In genomic region chr13:21747456-21747855, GRCh38 we compare ENCODE assay signal across 1 cellular context.
TF ChIP-seq lines count a peak whose summit lies in the region.

No MANE protein-coding gene starts in this region.

TF ChIP-seq in GM23338, 12 proteins besides CTCF, POLR2A, EP300 and RAD21:
- TF ChIP-seq REST (IDR thresholded peaks at IDR 0.05; ENCODE audit: unreplicated experiment): no peak
- TF ChIP-seq, protein P1, sequence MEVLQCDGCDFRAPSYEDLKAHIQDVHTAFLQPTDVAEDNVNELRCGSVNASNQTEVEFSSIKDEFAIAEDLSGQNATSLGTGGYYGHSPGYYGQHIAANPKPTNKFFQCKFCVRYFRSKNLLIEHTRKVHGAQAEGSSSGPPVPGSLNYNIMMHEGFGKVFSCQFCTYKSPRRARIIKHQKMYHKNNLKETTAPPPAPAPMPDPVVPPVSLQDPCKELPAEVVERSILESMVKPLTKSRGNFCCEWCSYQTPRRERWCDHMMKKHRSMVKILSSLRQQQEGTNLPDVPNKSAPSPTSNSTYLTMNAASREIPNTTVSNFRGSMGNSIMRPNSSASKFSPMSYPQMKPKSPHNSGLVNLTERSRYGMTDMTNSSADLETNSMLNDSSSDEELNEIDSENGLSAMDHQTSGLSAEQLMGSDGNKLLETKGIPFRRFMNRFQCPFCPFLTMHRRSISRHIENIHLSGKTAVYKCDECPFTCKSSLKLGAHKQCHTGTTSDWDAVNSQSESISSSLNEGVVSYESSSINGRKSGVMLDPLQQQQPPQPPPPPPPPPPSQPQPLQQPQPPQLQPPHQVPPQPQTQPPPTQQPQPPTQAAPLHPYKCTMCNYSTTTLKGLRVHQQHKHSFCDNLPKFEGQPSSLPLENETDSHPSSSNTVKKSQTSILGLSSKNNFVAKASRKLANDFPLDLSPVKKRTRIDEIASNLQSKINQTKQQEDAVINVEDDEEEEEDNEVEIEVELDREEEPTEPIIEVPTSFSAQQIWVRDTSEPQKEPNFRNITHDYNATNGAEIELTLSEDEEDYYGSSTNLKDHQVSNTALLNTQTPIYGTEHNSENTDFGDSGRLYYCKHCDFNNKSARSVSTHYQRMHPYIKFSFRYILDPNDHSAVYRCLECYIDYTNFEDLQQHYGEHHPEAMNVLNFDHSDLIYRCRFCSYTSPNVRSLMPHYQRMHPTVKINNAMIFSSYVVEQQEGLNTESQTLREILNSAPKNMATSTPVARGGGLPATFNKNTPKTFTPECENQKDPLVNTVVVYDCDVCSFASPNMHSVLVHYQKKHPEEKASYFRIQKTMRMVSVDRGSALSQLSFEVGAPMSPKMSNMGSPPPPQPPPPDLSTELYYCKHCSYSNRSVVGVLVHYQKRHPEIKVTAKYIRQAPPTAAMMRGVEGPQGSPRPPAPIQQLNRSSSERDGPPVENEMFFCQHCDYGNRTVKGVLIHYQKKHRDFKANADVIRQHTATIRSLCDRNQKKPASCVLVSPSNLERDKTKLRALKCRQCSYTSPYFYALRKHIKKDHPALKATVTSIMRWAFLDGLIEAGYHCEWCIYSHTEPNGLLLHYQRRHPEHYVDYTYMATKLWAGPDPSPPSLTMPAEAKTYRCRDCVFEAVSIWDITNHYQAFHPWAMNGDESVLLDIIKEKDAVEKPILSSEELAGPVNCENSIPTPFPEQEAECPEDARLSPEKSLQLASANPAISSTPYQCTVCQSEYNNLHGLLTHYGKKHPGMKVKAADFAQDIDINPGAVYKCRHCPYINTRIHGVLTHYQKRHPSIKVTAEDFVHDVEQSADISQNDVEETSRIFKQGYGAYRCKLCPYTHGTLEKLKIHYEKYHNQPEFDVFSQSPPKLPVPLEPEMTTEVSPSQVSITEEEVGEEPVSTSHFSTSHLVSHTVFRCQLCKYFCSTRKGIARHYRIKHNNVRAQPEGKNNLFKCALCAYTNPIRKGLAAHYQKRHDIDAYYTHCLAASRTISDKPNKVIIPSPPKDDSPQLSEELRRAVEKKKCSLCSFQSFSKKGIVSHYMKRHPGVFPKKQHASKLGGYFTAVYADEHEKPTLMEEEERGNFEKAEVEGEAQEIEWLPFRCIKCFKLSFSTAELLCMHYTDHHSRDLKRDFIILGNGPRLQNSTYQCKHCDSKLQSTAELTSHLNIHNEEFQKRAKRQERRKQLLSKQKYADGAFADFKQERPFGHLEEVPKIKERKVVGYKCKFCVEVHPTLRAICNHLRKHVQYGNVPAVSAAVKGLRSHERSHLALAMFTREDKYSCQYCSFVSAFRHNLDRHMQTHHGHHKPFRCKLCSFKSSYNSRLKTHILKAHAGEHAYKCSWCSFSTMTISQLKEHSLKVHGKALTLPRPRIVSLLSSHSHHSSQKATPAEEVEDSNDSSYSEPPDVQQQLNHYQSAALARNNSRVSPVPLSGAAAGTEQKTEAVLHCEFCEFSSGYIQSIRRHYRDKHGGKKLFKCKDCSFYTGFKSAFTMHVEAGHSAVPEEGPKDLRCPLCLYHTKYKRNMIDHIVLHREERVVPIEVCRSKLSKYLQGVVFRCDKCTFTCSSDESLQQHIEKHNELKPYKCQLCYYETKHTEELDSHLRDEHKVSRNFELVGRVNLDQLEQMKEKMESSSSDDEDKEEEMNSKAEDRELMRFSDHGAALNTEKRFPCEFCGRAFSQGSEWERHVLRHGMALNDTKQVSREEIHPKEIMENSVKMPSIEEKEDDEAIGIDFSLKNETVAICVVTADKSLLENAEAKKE (CRISPR knock-in tag; IDR thresholded peaks at IDR 0.05): no peak
- TF ChIP-seq ZNF331 (CRISPR knock-in tag; IDR thresholded peaks at IDR 0.05; ENCODE audit: low read depth): no peak
- no peak for TF ChIP-seq EZH2phosphoT487 (IDR thresholded peaks at IDR 0.05; ENCODE audit: unreplicated experiment)
- TF ChIP-seq ZNF114 (CRISPR knock-in tag; IDR thresholded peaks at IDR 0.05): no peak
- TF ChIP-seq EZH2 (IDR thresholded peaks at IDR 0.05; ENCODE audit: low read depth, unreplicated experiment): no peak
- no peak for TF ChIP-seq POLR2AphosphoS5 (IDR thresholded peaks at IDR 0.05; ENCODE audit: low read depth)
- no peak for TF ChIP-seq NANOG (IDR thresholded peaks at IDR 0.05; ENCODE audit: borderline replicate concordance)
- no peak for TF ChIP-seq CREB1 (CRISPR knock-in tag; IDR thresholded peaks at IDR 0.05; ENCODE audit: low read depth)
- TF ChIP-seq STAT1 (IDR thresholded peaks at IDR 0.05; ENCODE audit: unreplicated experiment): no peak
- no peak for TF ChIP-seq ETS1 (IDR thresholded peaks at IDR 0.05)
- TF ChIP-seq JUNB (IDR thresholded peaks at IDR 0.05; ENCODE audit: unreplicated experiment): no peak
